ENCODE assay signal across 21 cellular contexts in the genomic region with DNA sequence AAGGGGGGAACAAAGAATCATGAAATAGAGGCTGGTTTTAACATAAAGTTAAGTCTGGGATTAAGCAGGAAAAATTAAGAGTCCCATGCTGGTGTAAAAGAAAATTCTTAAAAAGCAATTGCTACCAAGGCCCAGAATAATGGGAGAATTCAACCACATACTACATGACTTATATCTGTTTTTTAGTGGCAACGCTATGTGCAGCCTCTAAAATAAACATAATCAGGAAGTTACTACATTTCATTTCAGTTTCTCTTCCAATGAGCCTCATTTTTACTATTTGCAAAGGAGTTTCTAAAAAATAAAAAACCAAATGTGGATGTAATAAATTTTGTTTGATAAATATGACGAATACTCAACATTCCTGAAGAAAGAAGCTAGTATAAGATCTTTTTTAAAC.
"Had no signal": no experiment of that assay in that cellular context is flagged by ENCODE, and none has a peak within 500 bp of the region (broad histone marks: within the 10 kb centered on the region; RNA-seq: fewer than 3 reads in every experiment).

No MANE protein-coding gene starts in this region.

- H3K27ac Mint-ChIP-seq: dendritic cell treated with granulocyte-macrophage colony-stimulating factor and Interleukin-4, amounts not matched to agents 40 ng/mL and 50 ng/mL, for 4 days; naive thymus-derived CD8-positive, alpha-beta T cell; stimulated activated memory B cell treated with anti-CD40 and anti-IgM and Interleukin-4, amounts not matched to agents 10 μg/mL and 1 μg/mL and 100 μg/mL, for 72 hours; stimulated activated naive CD8-positive, alpha-beta T cell treated with anti-CD3 and anti-CD28 coated beads, Interleukin-15, Interleukin-2, amounts not matched to agents 100 ng/mL and 50 ng/mL, for 24 hours had no signal

- H3K9me3 ChIP-seq: gastrocnemius medialis, mucosa of descending colon, neutrophil, spleen, tibial artery, upper lobe of left lung, uterus had no signal

- ATAC-seq: gastrocnemius medialis; left colon; left ventricle myocardium superior; mucosa of descending colon; naive thymus-derived CD8-positive, alpha-beta T cell; sciatic nerve; stimulated activated memory B cell treated with anti-CD40 and anti-IgM and Interleukin-4, amounts not matched to agents 10 μg/mL and 1 μg/mL and 100 μg/mL, for 72 hours had no signal

- H3K36me3 Mint-ChIP-seq: naive thymus-derived CD8-positive, alpha-beta T cell; stimulated activated memory B cell treated with anti-CD40 and anti-IgM and Interleukin-4, amounts not matched to agents 10 μg/mL and 1 μg/mL and 100 μg/mL, for 72 hours had no signal

- H3K4me1 Mint-ChIP-seq: stimulated activated memory B cell treated with anti-CD40 and anti-IgM and Interleukin-4, amounts not matched to agents 10 μg/mL and 1 μg/mL and 100 μg/mL, for 72 hours had no signal

- H3K27me3 Mint-ChIP-seq: dendritic cell treated with granulocyte-macrophage colony-stimulating factor and Interleukin-4, amounts not matched to agents 40 ng/mL and 50 ng/mL, for 4 days; stimulated activated memory B cell treated with anti-CD40 and anti-IgM and Interleukin-4, amounts not matched to agents 10 μg/mL and 1 μg/mL and 100 μg/mL, for 72 hours; stimulated activated naive CD8-positive, alpha-beta T cell treated with anti-CD3 and anti-CD28 coated beads, Interleukin-15, Interleukin-2, amounts not matched to agents 100 ng/mL and 50 ng/mL, for 24 hours had no signal

- DNase-seq: gastrocnemius medialis; glutamatergic neuron; immature natural killer cell; kidney; left colon; left ventricle myocardium superior; mammary epithelial cell; mucosa of descending colon; naive thymus-derived CD8-positive, alpha-beta T cell; spleen; stimulated activated CD4-positive, alpha-beta T cell treated with anti-CD3 and anti-CD28 coated beads, Interleukin-15, amount 100 ng/mL, for 24 hours; stimulated activated CD4-positive, alpha-beta T cell treated with anti-CD3 and anti-CD28 coated beads, Interleukin-1b, Interleukin-23, amount 100 ng/mL, for 48 hours; stimulated activated CD4-positive, alpha-beta T cell treated with anti-CD3 and anti-CD28 coated beads, Interleukin-4, amount 100 ng/mL, for 24 hours; tibial artery; upper lobe of left lung; uterus had no signal

- H3K36me3 ChIP-seq: gastrocnemius medialis, neutrophil, spleen, tibial artery, upper lobe of left lung, uterus had no signal

- H3K4me1 ChIP-seq: gastrocnemius medialis, tibial artery, uterus had no signal

- H3K27me3 ChIP-seq: gastrocnemius medialis, neutrophil, spleen, tibial artery, upper lobe of left lung, uterus had no signal

- H3K4me3 Mint-ChIP-seq: dendritic cell treated with granulocyte-macrophage colony-stimulating factor and Interleukin-4, amounts not matched to agents 40 ng/mL and 50 ng/mL, for 4 days; immature natural killer cell; naive thymus-derived CD8-positive, alpha-beta T cell; stimulated activated memory B cell treated with anti-CD40 and anti-IgM and Interleukin-4, amounts not matched to agents 10 μg/mL and 1 μg/mL and 100 μg/mL, for 72 hours; stimulated activated naive CD8-positive, alpha-beta T cell treated with anti-CD3 and anti-CD28 coated beads, Interleukin-15, Interleukin-2, amounts not matched to agents 100 ng/mL and 50 ng/mL, for 24 hours had no signal

- H3K4me3 ChIP-seq: gastrocnemius medialis, mucosa of descending colon, spleen, tibial artery, upper lobe of left lung, uterus had no signal

- H3K27ac ChIP-seq: gastrocnemius medialis, neutrophil, spleen, tibial artery, upper lobe of left lung, uterus had no signal

- H3K9me3 Mint-ChIP-seq: dendritic cell treated with granulocyte-macrophage colony-stimulating factor and Interleukin-4, amounts not matched to agents 40 ng/mL and 50 ng/mL, for 4 days; immature natural killer cell; stimulated activated naive CD8-positive, alpha-beta T cell treated with anti-CD3 and anti-CD28 coated beads, Interleukin-15, Interleukin-2, amounts not matched to agents 100 ng/mL and 50 ng/mL, for 24 hours had no signal
